ENCODE assay signal across 8 cellular contexts in genomic region chr20:45890997-45891983, GRCh38. TPM values are rescaled to one million over a fixed set of nuclear protein-coding genes. Genes with fewer than 3 reads are reported as not detected.
A peak's percentile ranks its signal among the peaks of the same experiment; 100 is the strongest.
DNase-seq lines count a peak whose midpoint lies in the region; ATAC-seq and TF ChIP-seq lines count a peak whose summit lies in the region.

CTSA (plus strand) TSS chr20:45891335; CDS start chr20:45891569, 234 bp downstream.
NEURL2 (minus strand) TSS chr20:45891208; CDS start chr20:45890991, 217 bp downstream.

- peak; percentile 55 for ATAC-seq in GM18861 (IDR thresholded peaks at IDR 0.05; ENCODE audit: unreplicated experiment)
- ATAC-seq in HG03097 (IDR thresholded peaks at IDR 0.05; ENCODE audit: low FRiP score, unreplicated experiment) = peak; percentile 79

- peaks cover 5% of the 10 kb centered on the region for H3K79me2 ChIP-seq in ACC112 (ENCODE audit: control insufficient read depth, insufficient read depth, low read length, unreplicated experiment)

- H3K27me3 ChIP-seq in ACC112 (ENCODE audit: insufficient read depth, low read length) (no peaks in the 10 kb centered on the region), kidney epithelial cell (ENCODE audit: control insufficient read depth, insufficient read depth, low read length) (no peaks in the 10 kb centered on the region)

- H3K36me3 ChIP-seq in ACC112 (ENCODE audit: insufficient read depth, low read length) (no peaks in the 10 kb centered on the region), kidney epithelial cell (ENCODE audit: control insufficient read depth, insufficient read depth, low read length) (peaks cover 1% of the 10 kb centered on the region)

- peaks cover 8% of the 10 kb centered on the region for H3K4me1 ChIP-seq in ACC112 (ENCODE audit: control insufficient read depth, insufficient read depth, low read length, unreplicated experiment)

- H3K4me3 ChIP-seq in ACC112 (ENCODE audit: low read depth, low read length) (peak within 1 kb of the TSS; percentile 81), kidney epithelial cell (ENCODE audit: low read depth, low read length) (peak within 1 kb of the TSS; percentile 73)

- peak; percentile 66 for DNase-seq in NCI-H2227 treated with DMSO at 0.1 percent for 48 hours (lab: John Stamatoyannopoulos, UW)
- DNase-seq in activated CD4-positive, alpha-beta T cell treated with anti-CD3 and anti-CD28 coated beads for 1 hour = peak; percentile 77
- DNase-seq in cerebellum (ENCODE audit: low spot score) = peak; percentile 96
- no peak for DNase-seq in kidney epithelial cell (ENCODE audit: low read depth)
- DNase-seq in stimulated activated CD4-positive, alpha-beta T cell treated with anti-CD3 and anti-CD28 coated beads, Interleukin-15, amount 100 ng/mL, for 24 hours = peak; percentile 90

- no peak for TF ChIP-seq CTCF in kidney epithelial cell (IDR thresholded peaks at IDR 0.05; ENCODE audit: insufficient read depth, low read length, poor library complexity, severe bottlenecking)

- peak within 1 kb of the TSS; percentile 79 for H2AFZ ChIP-seq in ACC112 (ENCODE audit: low read length, unreplicated experiment)

- H3K27ac ChIP-seq in ACC112 (ENCODE audit: low read depth, low read length) = peak within 1 kb of the TSS; percentile 39; the same call in 1 of the 2 replicates

RNA-seq across cellular contexts. Expression of gene CTSA, which starts in this region (rescaled TPM):
- 33.1 TPM for total RNA-seq in cerebellum
- total RNA-seq in kidney epithelial cell = 136 and 192 TPM in 2 replicates

RNA-seq across cellular contexts. Expression of gene NEURL2, which starts in this region (rescaled TPM):
- total RNA-seq in cerebellum (3.7 TPM), kidney epithelial cell (7.9 and 9.0 TPM in 2 replicates)
